17 cellular contexts compared by ENCODE assay signal in the genomic region with DNA sequence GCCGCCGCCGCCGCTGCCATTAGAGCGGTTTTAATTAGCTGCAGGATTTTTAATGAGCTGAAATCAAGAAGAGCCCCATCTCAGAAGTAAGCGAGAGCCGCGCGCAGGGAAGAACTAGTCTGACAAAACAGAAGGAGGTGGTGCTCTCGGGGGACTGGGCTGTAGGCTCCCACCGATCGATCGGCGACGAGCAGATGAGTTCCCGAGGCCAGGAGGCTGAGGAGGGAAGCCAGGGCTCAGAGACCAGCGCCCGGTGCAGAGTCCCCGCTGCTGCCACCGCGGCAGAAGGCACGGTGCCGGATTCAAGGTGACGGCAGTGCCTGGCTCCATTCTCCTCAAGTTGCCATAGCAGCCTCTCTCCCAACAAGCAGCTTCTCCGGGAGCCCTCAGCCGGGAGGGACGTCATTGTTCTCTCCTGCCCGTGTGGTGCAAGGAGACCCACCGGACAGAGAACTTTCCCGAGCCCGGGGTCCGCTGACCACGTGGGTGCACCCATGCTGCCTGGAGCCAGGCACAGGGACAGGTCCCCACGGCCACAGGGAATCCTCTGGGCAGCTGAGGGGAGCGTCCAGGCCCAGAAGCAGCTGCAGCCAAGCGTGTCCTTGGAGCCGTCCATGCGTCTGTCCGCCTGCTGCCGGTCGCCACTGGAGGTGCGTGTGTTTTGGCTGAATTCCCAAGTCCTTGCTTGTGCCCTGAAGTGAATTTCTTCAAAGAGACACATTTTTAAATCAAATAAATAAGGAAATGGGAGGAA.
DNase-seq lines count a peak whose midpoint lies in the region; ATAC-seq and TF ChIP-seq lines count a peak whose summit lies in the region.
"Had no signal": no experiment of that assay in that cellular context is flagged by ENCODE, and none has a peak within 500 bp of the region (broad histone marks: within the 10 kb centered on the region; RNA-seq: fewer than 3 reads in every experiment).

No MANE protein-coding gene starts in this region.

- H3K4me3 ChIP-seq in HUES48 (ENCODE audit: low read depth, low read length) (peak overlapping the region; percentile 49), SJCRH30 (peak overlapping the region; percentile 56), mesendoderm (ENCODE audit: low read length) (no peak overlapping the region)
- H3K4me3 ChIP-seq: ascending aorta, right lobe of liver had no signal

- peak; percentile 22 for DNase-seq in Ammon's horn (ENCODE audit: low spot score)
- DNase-seq in SJCRH30: peak; percentile 75 to 79
- DNase-seq in mesendoderm: peak; percentile 21
- no peak for DNase-seq in activated CD4-positive, alpha-beta T cell treated with anti-CD3 and anti-CD28 coated beads for 36 hours
- DNase-seq in erythroblast (lab: John Stamatoyannopoulos, UW): no peak
- no peak for DNase-seq in NK-92 (lab: John Stamatoyannopoulos, UW; ENCODE audit: unreplicated experiment)
- DNase-seq in NAMALWA (ENCODE audit: low spot score): no peak
- DNase-seq: activated CD4-positive, alpha-beta T cell treated with anti-CD3 and anti-CD28 coated beads, Interleukin-2, amount 50 U/mL, for 1 hour; activated T-cell treated with anti-CD3 and anti-CD28 coated beads, Interleukin-2, amount 50 U/mL, for 72 hours; KG1; NCI-H2081 treated with DMSO at 0.1 percent for 48 hours had no signal

- H3K79me2 ChIP-seq in mesendoderm (ENCODE audit: control insufficient read depth, insufficient read depth, low read length): no peaks in the 10 kb centered on the region

- CTCF ChIA-PET in activated CD4-positive, alpha-beta T cell treated with anti-CD3 and anti-CD28 coated beads for 36 hours (lab: Charles Lee): no interaction called here

- H3K4me2 ChIP-seq in mesendoderm (ENCODE audit: low read length): no peak overlapping the region

- H4K5ac ChIP-seq in mesendoderm (ENCODE audit: low read length): no peak overlapping the region

- H3K9me3 Mint-ChIP-seq in activated CD4-positive, alpha-beta T cell treated with anti-CD3 and anti-CD28 coated beads for 36 hours (ENCODE audit: low read depth): no peaks in the 10 kb centered on the region
- H3K9me3 Mint-ChIP-seq: activated T-cell treated with anti-CD3 and anti-CD28 coated beads, Interleukin-2, amount 50 U/mL, for 72 hours; stimulated activated naive CD8-positive, alpha-beta T cell treated with anti-CD3 and anti-CD28 coated beads, Interleukin-15, Interleukin-2, amounts not matched to agents 100 ng/mL and 50 ng/mL, for 24 hours; T-helper 2 cell treated with Interferon-gamma antibody and Interleukin-4, amounts not matched to agents 5 μg/mL and 100 μg/mL, for 36 hours had no signal

- H3K18ac ChIP-seq in mesendoderm (ENCODE audit: low read length): no peak overlapping the region

- no peak overlapping the region for H3K23ac ChIP-seq in mesendoderm (ENCODE audit: low read length)

- ATAC-seq in activated CD4-positive, alpha-beta T cell treated with anti-CD3 and anti-CD28 coated beads for 36 hours: no peak
- ATAC-seq: activated T-cell treated with anti-CD3 and anti-CD28 coated beads, Interleukin-2, amount 50 U/mL, for 72 hours had no signal

- H3K9ac ChIP-seq in HUES48 (ENCODE audit: low read depth, low read length): no peak overlapping the region
- H3K9ac ChIP-seq in mesendoderm (ENCODE audit: low read length): no peak overlapping the region

- H3K36me3 ChIP-seq in HUES48 (ENCODE audit: control insufficient read depth, insufficient read depth, low read length) (peaks cover 4% of the 10 kb centered on the region), SJCRH30 (no peaks in the 10 kb centered on the region), mesendoderm (ENCODE audit: control insufficient read depth, insufficient read depth, low read length) (no peaks in the 10 kb centered on the region)
- H3K36me3 ChIP-seq: ascending aorta, right lobe of liver had no signal

- H2BK5ac ChIP-seq in mesendoderm (ENCODE audit: low read length): no peak overlapping the region

- H2BK15ac ChIP-seq in mesendoderm (replicated peaks; ENCODE audit: low read depth): no peak overlapping the region

- no peaks in the 10 kb centered on the region for H3K9me3 ChIP-seq in HUES48 (ENCODE audit: control insufficient read depth, insufficient read depth, low read length)
- no peaks in the 10 kb centered on the region for H3K9me3 ChIP-seq in SJCRH30 (replicated peaks)
- H3K9me3 ChIP-seq: ascending aorta, right lobe of liver had no signal

- no peak overlapping the region for H4K8ac ChIP-seq in mesendoderm (ENCODE audit: low read depth, low read length)

- H3K27ac ChIP-seq in HUES48 (ENCODE audit: low read depth, low read length) (no peak overlapping the region), SJCRH30 (peak overlapping the region; percentile 67), mesendoderm (ENCODE audit: low read depth, low read length) (no peak overlapping the region)
- H3K27ac ChIP-seq: ascending aorta, foreskin keratinocyte, right lobe of liver had no signal

- H3K27me3 ChIP-seq in HUES48 (ENCODE audit: control insufficient read depth, insufficient read depth, low read length): no peaks in the 10 kb centered on the region
- H3K27me3 ChIP-seq in SJCRH30: no peaks in the 10 kb centered on the region
- no peaks in the 10 kb centered on the region for H3K27me3 ChIP-seq in mesendoderm (ENCODE audit: insufficient read depth, low read length, poor library complexity)
- H3K27me3 ChIP-seq: ascending aorta had no signal

- H3K4me1 ChIP-seq in HUES48 (ENCODE audit: control insufficient read depth, insufficient read depth, low read length) (peaks cover 3% of the 10 kb centered on the region; the same call in 1 of the 2 replicates), SJCRH30 (peaks cover 26% of the 10 kb centered on the region), mesendoderm (ENCODE audit: control insufficient read depth, low read depth, low read length) (no peaks in the 10 kb centered on the region)
- H3K4me1 ChIP-seq: ascending aorta, foreskin keratinocyte, right lobe of liver had no signal

- no peak for TF ChIP-seq POLR2A in erythroblast (IDR thresholded peaks at IDR 0.05; ENCODE audit: low read length)

- no peaks in the 10 kb centered on the region for H3K36me3 Mint-ChIP-seq in activated CD4-positive, alpha-beta T cell treated with anti-CD3 and anti-CD28 coated beads for 36 hours (ENCODE audit: low read depth)

- H3K27ac Mint-ChIP-seq in activated CD4-positive, alpha-beta T cell treated with anti-CD3 and anti-CD28 coated beads for 36 hours: no peak overlapping the region
- H3K27ac Mint-ChIP-seq: activated T-cell treated with anti-CD3 and anti-CD28 coated beads, Interleukin-2, amount 50 U/mL, for 72 hours; stimulated activated naive CD8-positive, alpha-beta T cell treated with anti-CD3 and anti-CD28 coated beads, Interleukin-15, Interleukin-2, amounts not matched to agents 100 ng/mL and 50 ng/mL, for 24 hours; T-helper 2 cell treated with Interferon-gamma antibody and Interleukin-4, amounts not matched to agents 5 μg/mL and 100 μg/mL, for 36 hours had no signal

- H3K56ac ChIP-seq in mesendoderm (ENCODE audit: low read length): no peak overlapping the region

- no peaks in the 10 kb centered on the region for H3K79me1 ChIP-seq in mesendoderm (ENCODE audit: low read length)

- no peak overlapping the region for H2AK5ac ChIP-seq in mesendoderm (ENCODE audit: low read length)

- intact Hi-C loops in activated CD4-positive, alpha-beta T cell treated with anti-CD3 and anti-CD28 coated beads for 36 hours (cut with DNase I, micrococcal nuclease): no loop called here

- no peaks in the 10 kb centered on the region for H3K4me1 Mint-ChIP-seq in activated CD4-positive, alpha-beta T cell treated with anti-CD3 and anti-CD28 coated beads for 36 hours

- H3K4me3 Mint-ChIP-seq in activated CD4-positive, alpha-beta T cell treated with anti-CD3 and anti-CD28 coated beads for 36 hours: no peak overlapping the region
- H3K4me3 Mint-ChIP-seq: activated T-cell treated with anti-CD3 and anti-CD28 coated beads, Interleukin-2, amount 50 U/mL, for 72 hours; stimulated activated naive CD8-positive, alpha-beta T cell treated with anti-CD3 and anti-CD28 coated beads, Interleukin-15, Interleukin-2, amounts not matched to agents 100 ng/mL and 50 ng/mL, for 24 hours; T-helper 2 cell treated with Interferon-gamma antibody and Interleukin-4, amounts not matched to agents 5 μg/mL and 100 μg/mL, for 36 hours had no signal

- WGBS in mesendoderm (ENCODE audit: extremely low coverage, insufficient coverage, low lambda C conversion rate): no CpG with 5 or more reads among the region's 42 CpGs

- H3K4ac ChIP-seq in mesendoderm (ENCODE audit: low read depth, low read length): no peak overlapping the region

- POLR2A ChIA-PET in activated CD4-positive, alpha-beta T cell treated with anti-CD3 and anti-CD28 coated beads for 36 hours (lab: Charles Lee): no interaction called here

- no peak overlapping the region for H2BK120ac ChIP-seq in mesendoderm (ENCODE audit: low read depth, low read length)

- peaks cover 26% of the 10 kb centered on the region for H3K27me3 Mint-ChIP-seq in activated CD4-positive, alpha-beta T cell treated with anti-CD3 and anti-CD28 coated beads for 36 hours

Comparison
In these comparisons a context has a peak if more than half of its experiments do, and no peak if none do; other contexts are left out.
1. DNase-seq: peak in Ammon's horn (single experiment), SJCRH30 (2 of 2) and mesendoderm (single experiment); none in activated CD4-positive, alpha-beta T cell treated with anti-CD3 and anti-CD28 coated beads for 36 hours (single experiment), erythroblast (0 of 2), NK-92 (single experiment) and NAMALWA (single experiment).